In genomic region chr16:8869212-8869987, GRCh38 we compare ENCODE assay signal across 8 cellular contexts. TPM values are rescaled to one million over a fixed set of nuclear protein-coding genes. Genes with fewer than 3 reads are reported as not detected.
DNase-seq lines count a peak whose midpoint lies in the region; ATAC-seq, FAIRE-seq and TF ChIP-seq lines count a peak whose summit lies in the region.

No MANE protein-coding gene starts in this region.

- DNase-seq in right atrium auricular region (ENCODE audit: low spot score) (no peak), Right ventricle myocardium superior (no peak), kidney (no peak), tibial artery (no peak), NCI-H187 treated with DMSO at 0.1 percent for 48 hours (lab: John Stamatoyannopoulos, UW) (no peak)
- no peak for DNase-seq in activated effector memory CD4-positive, alpha-beta T cell treated with Interleukin-2 at 50 U/mL for 16 hours

- peak overlapping the region; percentile 95 for H3K4me3 Mint-ChIP-seq in activated T-helper 17 cell treated with anti-CD3 and anti-CD28 coated beads, Interleukin-2, amount 50 U/mL, for 72 hours

- H3K9me3 ChIP-seq in right atrium auricular region = no peaks in the 10 kb centered on the region
- no peaks in the 10 kb centered on the region for H3K9me3 ChIP-seq in kidney (ENCODE audit: control insufficient read depth in 1 of 2, low read length in 2 of 2)
- no peaks in the 10 kb centered on the region for H3K9me3 ChIP-seq in tibial artery

- H3K4me1 ChIP-seq in right atrium auricular region = peaks cover 0 to 44% of the 10 kb centered on the region in 2 donors
- H3K4me1 ChIP-seq in kidney (ENCODE audit: control insufficient read depth in 1 of 2, insufficient read depth in 1 of 2, low read depth in 1 of 2, low read length in 2 of 2) = peaks cover 12 to 22% of the 10 kb centered on the region in 2 donors
- H3K4me1 ChIP-seq in tibial artery = peaks cover 0 to 55% (median 37%) of the 10 kb centered on the region in 4 donors

- peaks cover 25% of the 10 kb centered on the region for H3K4me1 Mint-ChIP-seq in activated T-helper 17 cell treated with anti-CD3 and anti-CD28 coated beads, Interleukin-2, amount 50 U/mL, for 72 hours

- H3K36me3 ChIP-seq in right atrium auricular region (no peaks in the 10 kb centered on the region), kidney (ENCODE audit: control insufficient read depth in 1 of 2, insufficient read depth in 2 of 2, low read length in 2 of 2) (no peaks in the 10 kb centered on the region), tibial artery (no peaks in the 10 kb centered on the region)

- H3K27me3 ChIP-seq in right atrium auricular region (no peaks in the 10 kb centered on the region), tibial artery (no peaks in the 10 kb centered on the region)

- intact Hi-C loops in Right ventricle myocardium superior (cut with DNase I) = no loop called here
- intact Hi-C loops in kidney (cut with DNase I) = no loop called here
- intact Hi-C loops in tibial artery (cut with DNase I; ENCODE audit: low total_unique reads) = loop anchor here (1.0 to 10.0 kb wide), 5 partner anchors 72 to 248 kb away; partner anchors contain the start of genes ABAT, HAPSTR1, METTL22 and PMM2

- H3K4me3 ChIP-seq in right atrium auricular region (peak overlapping the region; percentile 47 to 72), kidney (ENCODE audit: low read length in 2 of 2) (peak overlapping the region; percentile 64 to 76), tibial artery (peak overlapping the region; percentile 76 to 86)

- no peak for TF ChIP-seq CTCF in right atrium auricular region (IDR thresholded peaks at IDR 0.05)
- no peak for TF ChIP-seq CTCF in kidney (IDR thresholded peaks at IDR 0.05; ENCODE audit: borderline replicate concordance, extremely low read depth, insufficient read depth)
- no peak for TF ChIP-seq CTCF in tibial artery (IDR thresholded peaks at IDR 0.05)

- H3K27ac ChIP-seq in right atrium auricular region = peak overlapping the region in 1 of 2 donors; percentile 83
- no peak overlapping the region for H3K27ac ChIP-seq in kidney (ENCODE audit: low read depth in 2 of 2, low read length in 2 of 2)
- H3K27ac ChIP-seq in tibial artery = peak overlapping the region; percentile 25 to 81

- no peak for FAIRE-seq in kidney (lab: Jason Lieb, UNC)

- no peak for ATAC-seq in Right ventricle myocardium superior (ENCODE audit: poor library complexity)
- no peak for ATAC-seq in activated T-helper 17 cell treated with anti-CD3 and anti-CD28 coated beads, Interleukin-2, amount 50 U/mL, for 72 hours (replicated peaks)
- no peak for ATAC-seq in HG02840 (IDR thresholded peaks at IDR 0.05; ENCODE audit: low FRiP score, unreplicated experiment)

- peaks cover 26% of the 10 kb centered on the region for H3K36me3 Mint-ChIP-seq in activated T-helper 17 cell treated with anti-CD3 and anti-CD28 coated beads, Interleukin-2, amount 50 U/mL, for 72 hours (ENCODE audit: low read depth)

- peak overlapping the region in 1 of 2 donors; percentile 53 for H3K9ac ChIP-seq in kidney (ENCODE audit: low read length in 2 of 2)

- H3K27me3 Mint-ChIP-seq in activated T-helper 17 cell treated with anti-CD3 and anti-CD28 coated beads, Interleukin-2, amount 50 U/mL, for 72 hours = no peaks in the 10 kb centered on the region

- no peaks in the 10 kb centered on the region for H3K9me3 Mint-ChIP-seq in activated T-helper 17 cell treated with anti-CD3 and anti-CD28 coated beads, Interleukin-2, amount 50 U/mL, for 72 hours

- H3K27ac Mint-ChIP-seq in activated T-helper 17 cell treated with anti-CD3 and anti-CD28 coated beads, Interleukin-2, amount 50 U/mL, for 72 hours = peak overlapping the region; percentile 88

RNA-seq across cellular contexts. Expression of gene CARHSP1, which starts 0.6 kb away (rescaled TPM):
- total RNA-seq in right atrium auricular region = 10 to 100 TPM; 28.4 to 84.8 TPM
- 26.0 TPM for total RNA-seq in Right ventricle myocardium superior
- total RNA-seq in activated T-helper 17 cell treated with anti-CD3 and anti-CD28 coated beads, Interleukin-2, amount 50 U/mL, for 72 hours = 100 to 1,000 TPM in 1 of 2 donors, 10 to 100 TPM in 1; 98.6 to 115 TPM
- 134 TPM for total RNA-seq in kidney
- 130 TPM for polyA plus RNA-seq in kidney (ENCODE audit: insufficient read depth, low read depth, low replicate concordance)

RNA-seq across cellular contexts. Expression of gene LITAFD, which starts 12.8 kb away (rescaled TPM):
- total RNA-seq in right atrium auricular region (not detected), Right ventricle myocardium superior (not detected), kidney (not detected)
- not detected for total RNA-seq in activated T-helper 17 cell treated with anti-CD3 and anti-CD28 coated beads, Interleukin-2, amount 50 U/mL, for 72 hours
- not detected for polyA plus RNA-seq in kidney (ENCODE audit: insufficient read depth, low read depth, low replicate concordance)

Comparison
In these comparisons a context has a peak if more than half of its experiments do, and no peak if none do; other contexts are left out.
1. H3K27ac ChIP-seq: peak in tibial artery (2 of 2); none in kidney (0 of 2).
2. Peak in every context shown above with its lines, with median percentiles within 50 percentile points of each other: H3K4me3 ChIP-seq.